In the genomic region with DNA sequence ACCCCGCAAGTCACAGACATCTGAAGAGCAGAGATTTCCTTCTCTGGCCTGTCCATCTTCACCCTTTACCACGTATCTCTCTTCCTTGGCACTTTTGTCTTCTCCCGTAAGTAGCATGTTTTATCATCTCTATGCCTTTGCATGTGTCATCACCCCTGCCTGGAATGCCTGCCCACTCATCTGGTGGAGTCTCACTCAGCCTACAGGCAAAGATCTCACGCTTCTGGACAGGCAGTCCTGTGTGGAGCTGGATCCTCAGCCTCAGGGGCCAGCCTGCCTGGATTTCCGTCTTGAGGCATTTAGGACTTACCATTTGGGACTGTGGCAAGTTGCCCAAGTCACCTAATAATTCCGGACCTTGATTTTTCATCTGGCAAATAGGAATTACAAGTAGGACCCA, we compare ENCODE assay signal across 14 cellular contexts.
"Had no signal": no experiment of that assay in that cellular context is flagged by ENCODE, and none has a peak within 500 bp of the region (broad histone marks: within the 10 kb centered on the region; RNA-seq: fewer than 3 reads in every experiment).

No MANE protein-coding gene starts in this region.

- H3K4me3 ChIP-seq: adrenal gland, left ventricle myocardium inferior, prostate gland, right atrium auricular region, tibial artery had no signal

- DNase-seq: activated CD4-positive, alpha-beta T cell treated with anti-CD3 and anti-CD28 coated beads, Interleukin-2, amount 50 U/mL, for 48 hours; activated gamma-delta T cell treated with Interleukin-2 at 50 U/mL for 16 hours; activated T-cell treated with anti-CD3 and anti-CD28 coated beads for 4 hours; adrenal gland; endodermal cell; kidney glomerular epithelial cell; left ventricle myocardium inferior; stimulated activated CD4-positive, alpha-beta T cell treated with anti-CD3 and anti-CD28 coated beads, Interleukin-12 subunit alpha, Interleukin-12 subunit beta, amount 100 ng/mL, for 4 hours; stimulated activated CD4-positive, alpha-beta T cell treated with anti-CD3 and anti-CD28 coated beads, Interleukin-1b, Interleukin-23, amount 100 ng/mL, for 48 hours; stimulated activated CD8-positive, alpha-beta memory T cell treated with anti-CD3 and anti-CD28 coated beads, Interleukin-4, amount 100 ng/mL, for 48 hours; stimulated activated naive CD4-positive, alpha-beta T cell; tibial artery had no signal
